In genomic region chr12:75961878-75962277, GRCh38 we compare ENCODE assay signal across 18 cellular contexts.
DNase-seq lines count a peak whose midpoint lies in the region; ATAC-seq, FAIRE-seq and TF ChIP-seq lines count a peak whose summit lies in the region.
"Had no signal": no experiment of that assay in that cellular context is flagged by ENCODE, and none has a peak within 500 bp of the region (broad histone marks: within the 10 kb centered on the region; RNA-seq: fewer than 3 reads in every experiment).

No MANE protein-coding gene starts in this region.

- H3K18ac ChIP-seq in H1 (ENCODE audit: extremely low read depth, low read length), result 0 out of 2 replicates have a peak overlapping the region, but pooled peaks have one; percentile 9
- H3K18ac ChIP-seq in mesenchymal stem cell (ENCODE audit: low read depth in 1 of 2, low read length in 2 of 2), result peak overlapping the region in 1 of 2 experiments; percentile 55

- ATAC-seq in GM21360 (IDR thresholded peaks at IDR 0.05; ENCODE audit: unreplicated experiment), result no peak
- ATAC-seq in GM18868 (IDR thresholded peaks at IDR 0.05; ENCODE audit: unreplicated experiment), result no peak
- ATAC-seq: GM23338 had no signal

- H2BK15ac ChIP-seq in H1 (ENCODE audit: low read length) (no peak overlapping the region), mesenchymal stem cell (ENCODE audit: low read depth, poor library complexity, severe bottlenecking) (no peak overlapping the region)

- H3K9ac ChIP-seq in H1 (replicated peaks in 1 of 4; ENCODE audit: extremely low read depth in 1 of 4, low read depth in 3 of 4, low read length in 3 of 4) (no peak overlapping the region), mesenchymal stem cell (ENCODE audit: low read length) (no peak overlapping the region)
- H3K9ac ChIP-seq: BLaER1 had no signal

- H3K27ac ChIP-seq in H1 (ENCODE audit: low read depth, low read length) (no peak overlapping the region), mesenchymal stem cell (ENCODE audit: low read length, poor library complexity, severe bottlenecking) (no peak overlapping the region)
- H3K27ac ChIP-seq: BLaER1 had no signal

- H3K79me2 ChIP-seq in H1 (ENCODE audit: control insufficient read depth in 1 of 2, insufficient read depth in 2 of 2, low read length in 2 of 2), result no peaks in the 10 kb centered on the region

- POLR2A ChIA-PET in Caco-2 (lab: Charles Lee) (no interaction called here), H1 (lab: Charles Lee; ENCODE audit: partially characterized antibody) (interaction anchor here (0.6 to 0.8 kb wide), 2 partner anchors 8 to 59 kb away, joined by 3 read pairs; no protein-coding TSS in a partner anchor)

- no peak overlapping the region for H2BK5ac ChIP-seq in H1 (ENCODE audit: low read depth, low read length)
- H2BK5ac ChIP-seq in mesenchymal stem cell (ENCODE audit: low read depth, low read length, poor library complexity, severe bottlenecking), result no peak overlapping the region

- no peak for TF ChIP-seq EP300 in H1 (IDR thresholded peaks at IDR 0.05; ENCODE audit: borderline replicate concordance in 1 of 2, low read depth in 2 of 2, low read length in 2 of 2)

- H4K8ac ChIP-seq in H1 (ENCODE audit: extremely low read depth, insufficient read depth, low read length), result no peak overlapping the region
- H4K8ac ChIP-seq in mesenchymal stem cell (ENCODE audit: low read length), result no peak overlapping the region

- no peak overlapping the region for H3K23ac ChIP-seq in H1 (ENCODE audit: insufficient read length)
- H3K23ac ChIP-seq in mesenchymal stem cell (ENCODE audit: low read length in 2 of 2), result no peak overlapping the region

- no peak overlapping the region for H3K4ac ChIP-seq in H1 (replicated peaks; ENCODE audit: insufficient read length, low read depth, low read length)
- peak overlapping the region in 1 of 2 experiments; percentile 28 for H3K4ac ChIP-seq in mesenchymal stem cell (ENCODE audit: low read depth in 1 of 2, low read length in 2 of 2)

- TF ChIP-seq POLR2A in H1 (IDR thresholded peaks at IDR 0.05; ENCODE audit: control extremely low read depth in 1 of 2, low read depth in 2 of 2, low read length in 2 of 2), result no peak

- no peak for TF ChIP-seq RAD21 in H1 (IDR thresholded peaks at IDR 0.05 in 1 of 2, conservative IDR thresholded peaks at IDR 0.05 in 1 of 2; ENCODE audit: low read depth in 2 of 2, low read length in 2 of 2)

- no peak overlapping the region for H3K4me3 ChIP-seq in Caco-2 (ENCODE audit: low read depth, low read length)
- H3K4me3 ChIP-seq in H1 (ENCODE audit: extremely low read depth in 1 of 4, insufficient read depth in 2 of 4, low read depth in 3 of 4, low read length in 4 of 4), result no peak overlapping the region
- H3K4me3 ChIP-seq in mesenchymal stem cell (ENCODE audit: insufficient read depth in 1 of 2, low read depth in 1 of 2, low read length in 2 of 2), result no peak overlapping the region
- H3K4me3 ChIP-seq: BLaER1, GM23338, HAP-1 had no signal

- H3K36me3 Mint-ChIP-seq in Caco-2 (ENCODE audit: insufficient read depth, unreplicated experiment), result peaks cover 7% of the 10 kb centered on the region
- H3K36me3 Mint-ChIP-seq in activated CD4-positive, alpha-beta T cell treated with anti-CD3 and anti-CD28 coated beads, Interleukin-2, amount 10 ng/mL, durations not matched to agents 24 days and 14 days (ENCODE audit: low read depth), result no peaks in the 10 kb centered on the region

- no peaks in the 10 kb centered on the region for H3K9me3 Mint-ChIP-seq in Caco-2 (ENCODE audit: unreplicated experiment)
- peaks cover 11% of the 10 kb centered on the region for H3K9me3 Mint-ChIP-seq in activated CD4-positive, alpha-beta T cell treated with anti-CD3 and anti-CD28 coated beads, Interleukin-2, amount 10 ng/mL, durations not matched to agents 24 days and 14 days
- H3K9me3 Mint-ChIP-seq: GM23338, HFFc6 had no signal

- H2BK120ac ChIP-seq in H1 (replicated peaks; ENCODE audit: low read depth, low read length) (no peak overlapping the region), mesenchymal stem cell (ENCODE audit: low read depth, low read length) (no peak overlapping the region)

- H3K4me1 ChIP-seq in Caco-2, result peaks cover 68% of the 10 kb centered on the region
- H3K4me1 ChIP-seq in H1 (replicated peaks in 1 of 4; ENCODE audit: control insufficient read depth in 3 of 4, insufficient read depth in 4 of 4, low read length in 3 of 4), result peaks cover 0 to 14% (median 5%) of the 10 kb centered on the region in 4 experiments; a peak in 5 of 7 replicates
- peaks cover 3% of the 10 kb centered on the region for H3K4me1 ChIP-seq in mesenchymal stem cell (ENCODE audit: control insufficient read depth, insufficient read depth, low read depth, low read length)

- H3K9me3 ChIP-seq in Caco-2 (no peaks in the 10 kb centered on the region), H1 (ENCODE audit: insufficient read depth in 2 of 2, low read depth in 1 of 2, low read length in 1 of 2) (no peaks in the 10 kb centered on the region), mesenchymal stem cell (ENCODE audit: control insufficient read depth, low read length) (no peaks in the 10 kb centered on the region)
- H3K9me3 ChIP-seq: BLaER1, HAP-1 had no signal

- no TSS peak for BruUV-seq in Caco-2 (replicated peaks; lab: Mats Ljungman, UMichigan)

- 91% methylated on average over 4 of the region's 4 CpGs; no CpG with 5 or more reads in 1 of the 2 experiments for WGBS in H1 (ENCODE audit: extremely low coverage in 1 of 2, insufficient coverage in 1 of 2, insufficient read length in 1 of 2, insufficient replicate concordance in 2 of 2, low coverage in 1 of 2, low lambda C conversion rate in 2 of 2, missing lambda C conversion rate in 1 of 2), 2 experiments
- 100% methylated on average over 2 of the region's 4 CpGs for WGBS in mesenchymal stem cell

- 0 out of 2 replicates have a peak, but pooled peaks cover 2% of the 10 kb centered on the region for H3K23me2 ChIP-seq in H1 (ENCODE audit: low read depth, low read length)

- no peak overlapping the region for H3K4me3 Mint-ChIP-seq in Caco-2 (ENCODE audit: unreplicated experiment)
- no peak overlapping the region for H3K4me3 Mint-ChIP-seq in activated CD4-positive, alpha-beta T cell treated with anti-CD3 and anti-CD28 coated beads, Interleukin-2, amount 10 ng/mL, durations not matched to agents 24 days and 14 days
- H3K4me3 Mint-ChIP-seq: GM23338, HFFc6 had no signal

- 0 out of 2 replicates have a peak overlapping the region, but pooled peaks have one; percentile 80 for H2BK20ac ChIP-seq in H1 (ENCODE audit: low read length)

- H3K27ac Mint-ChIP-seq in Caco-2 (ENCODE audit: unreplicated experiment), result peak overlapping the region; percentile 97
- no peak overlapping the region for H3K27ac Mint-ChIP-seq in activated CD4-positive, alpha-beta T cell treated with anti-CD3 and anti-CD28 coated beads, Interleukin-2, amount 10 ng/mL, durations not matched to agents 24 days and 14 days
- H3K27ac Mint-ChIP-seq: GM23338, HFFc6 had no signal

- TF ChIP-seq CTCF in Caco-2 (IDR thresholded peaks at IDR 0.05; ENCODE audit: insufficient read depth in 1 of 2, low read depth in 1 of 2, low read length in 1 of 2, severe bottlenecking in 1 of 2, unreplicated experiment in 1 of 2) (no peak), H1 (IDR thresholded peaks at IDR 0.05; ENCODE audit: control extremely low read depth in 1 of 3, insufficient read depth in 1 of 3, low read depth in 1 of 3, low read length in 3 of 3) (no peak)

- no peak overlapping the region for H2AK5ac ChIP-seq in H1 (ENCODE audit: low read depth, low read length)
- H2AK5ac ChIP-seq in mesenchymal stem cell (ENCODE audit: low read length, severe bottlenecking), result no peak overlapping the region

- no peak overlapping the region for H4K5ac ChIP-seq in H1 (ENCODE audit: insufficient read length, low read depth, low read length)

- H2BK12ac ChIP-seq in H1 (ENCODE audit: low read depth, low read length) (peak overlapping the region; percentile 65; the same call in 1 of the 2 replicates), mesenchymal stem cell (ENCODE audit: low read length in 2 of 2) (peak overlapping the region in 1 of 2 experiments; percentile 70)

- H2AFZ ChIP-seq in H1 (ENCODE audit: low read length) (no peak overlapping the region), mesenchymal stem cell (ENCODE audit: low read depth, low read length) (no peak overlapping the region)
- H2AFZ ChIP-seq: GM23338 had no signal

- no peak for FAIRE-seq in H1 (lab: Jason Lieb, UNC)
- FAIRE-seq: HepG2, HTR-8/SVneo had no signal

- H3K27me3 ChIP-seq in Caco-2 (replicated peaks; ENCODE audit: control insufficient read depth, insufficient read depth, low read length) (no peaks in the 10 kb centered on the region), H1 (replicated peaks in 1 of 4; ENCODE audit: control insufficient read depth in 3 of 4, extremely low read depth in 1 of 4, insufficient read depth in 3 of 4, low read length in 3 of 4) (no peaks in the 10 kb centered on the region), mesenchymal stem cell (ENCODE audit: control insufficient read depth in 1 of 2, insufficient read depth in 1 of 2, low read length in 2 of 2) (no peaks in the 10 kb centered on the region)
- H3K27me3 ChIP-seq: BLaER1 had no signal

- H3K14ac ChIP-seq in H1 (ENCODE audit: insufficient read length), result no peak overlapping the region
- peak overlapping the region in 1 of 2 experiments; percentile 82 for H3K14ac ChIP-seq in mesenchymal stem cell (ENCODE audit: low read length in 2 of 2)

- CTCF ChIA-PET in Caco-2 (lab: Charles Lee) (no interaction called here), H1 (lab: Charles Lee; ENCODE audit: partially characterized antibody) (interaction anchor here (1.2 to 2.0 kb wide), 3 partner anchors 13 to 434 kb away, joined by 3 to 6 read pairs (median 4); no protein-coding TSS in a partner anchor)

- no peak overlapping the region for H3K56ac ChIP-seq in H1 (replicated peaks; ENCODE audit: insufficient read length, low read depth, low read length)

- H3K36me3 ChIP-seq in Caco-2 (ENCODE audit: control insufficient read depth, insufficient read depth, low read length), result no peaks in the 10 kb centered on the region
- H3K36me3 ChIP-seq in H1 (ENCODE audit: control insufficient read depth in 2 of 4, insufficient read depth in 4 of 4, low read length in 3 of 4), result no peaks in the 10 kb centered on the region
- no peaks in the 10 kb centered on the region for H3K36me3 ChIP-seq in mesenchymal stem cell (ENCODE audit: control insufficient read depth in 1 of 2, insufficient read depth in 2 of 2, low read depth in 1 of 2, low read length in 2 of 2)
- H3K36me3 ChIP-seq: BLaER1, HAP-1 had no signal

- H3K27me3 Mint-ChIP-seq in Caco-2 (ENCODE audit: insufficient read depth, unreplicated experiment), result no peaks in the 10 kb centered on the region
- H3K27me3 Mint-ChIP-seq in activated CD4-positive, alpha-beta T cell treated with anti-CD3 and anti-CD28 coated beads, Interleukin-2, amount 10 ng/mL, durations not matched to agents 24 days and 14 days, result no peaks in the 10 kb centered on the region

- H3K79me1 ChIP-seq in H1 (ENCODE audit: low read depth, low read length), result no peaks in the 10 kb centered on the region
- H3K79me1 ChIP-seq in mesenchymal stem cell (replicated peaks; ENCODE audit: low read length, poor library complexity, severe bottlenecking), result no peaks in the 10 kb centered on the region

- intact Hi-C loops in Caco-2 (cut with micrococcal nuclease; ENCODE audit: unreplicated experiment), result no loop called here
- intact Hi-C loops in posterior cingulate gyrus (cut with DNase I), result no loop called here
- intact Hi-C loops in activated CD4-positive, alpha-beta T cell treated with anti-CD3 and anti-CD28 coated beads, Interleukin-2, amount 10 ng/mL, durations not matched to agents 24 days and 14 days (cut with micrococcal nuclease), result no loop called here

- DNase-seq in Caco-2, result no peak
- DNase-seq in LoVo (ENCODE audit: low spot score), result peak; percentile 64
- DNase-seq in H1 (ENCODE audit: low read depth in 1 of 2, low spot score in 2 of 2), result no peak
- no peak for DNase-seq in mesenchymal stem cell
- no peak for DNase-seq in posterior cingulate gyrus
- no peak for DNase-seq in activated CD4-positive, alpha-beta T cell treated with anti-CD3 and anti-CD28 coated beads, Interleukin-2, amount 10 ng/mL, durations not matched to agents 24 days and 14 days
- DNase-seq: 8988T, AML-193, Calu3, DMS 273 treated with DMSO at 0.1 percent for 48 hours, HFFc6 had no signal

- H4K91ac ChIP-seq in H1 (replicated peaks; ENCODE audit: insufficient read length, low read length) (peak overlapping the region; percentile 89), mesenchymal stem cell (ENCODE audit: low read length) (peak overlapping the region; percentile 34)

- no peaks in the 10 kb centered on the region for H4K20me1 ChIP-seq in H1 (replicated peaks in 1 of 2; ENCODE audit: control insufficient read depth in 1 of 2, insufficient read depth in 2 of 2, low read length in 2 of 2)
- H4K20me1 ChIP-seq: BLaER1 had no signal

- peaks cover 72% of the 10 kb centered on the region for H3K4me1 Mint-ChIP-seq in Caco-2 (ENCODE audit: low read depth, unreplicated experiment)
- H3K4me1 Mint-ChIP-seq in activated CD4-positive, alpha-beta T cell treated with anti-CD3 and anti-CD28 coated beads, Interleukin-2, amount 10 ng/mL, durations not matched to agents 24 days and 14 days, result peaks cover 40% of the 10 kb centered on the region

- H3K4me2 ChIP-seq in H1 (ENCODE audit: insufficient read depth in 1 of 2, low read depth in 2 of 2, low read length in 2 of 2) (no peak overlapping the region), mesenchymal stem cell (ENCODE audit: low read length, poor library complexity, severe bottlenecking) (no peak overlapping the region)
- H3K4me2 ChIP-seq: BLaER1, GM23338 had no signal
